ENCODE assay signal across 9 cellular contexts in the genomic region with DNA sequence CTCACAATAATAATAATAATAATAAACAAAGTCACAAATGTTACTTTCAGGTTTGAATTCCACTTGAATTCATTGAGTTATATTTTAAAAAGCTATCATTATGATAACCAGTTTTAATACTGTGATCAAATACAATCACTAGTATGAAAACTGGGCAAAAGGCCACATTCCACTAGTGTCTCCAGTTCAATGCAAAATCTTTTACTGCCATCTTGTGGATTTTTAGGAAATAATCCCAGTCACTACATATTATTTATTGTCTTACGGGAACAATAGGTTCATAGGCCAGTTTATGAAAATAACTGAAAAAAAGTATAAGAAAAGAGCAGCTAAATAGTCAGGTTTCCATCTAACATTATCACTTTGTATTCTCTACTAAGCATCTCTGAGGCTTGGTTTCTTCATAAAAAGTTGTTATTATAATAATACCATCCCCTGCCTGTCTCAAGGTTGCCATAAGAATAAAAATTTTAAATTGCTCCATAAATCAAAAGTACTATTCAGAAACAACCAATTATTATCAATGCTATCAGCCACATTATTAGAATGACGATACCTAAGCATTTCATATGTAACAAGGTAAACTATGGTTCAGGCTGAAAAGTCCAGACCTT.
DNase-seq lines count a peak whose midpoint lies in the region; ATAC-seq, FAIRE-seq and TF ChIP-seq lines count a peak whose summit lies in the region.
"Had no signal": no experiment of that assay in that cellular context is flagged by ENCODE, and none has a peak within 500 bp of the region (broad histone marks: within the 10 kb centered on the region; RNA-seq: fewer than 3 reads in every experiment).

No MANE protein-coding gene starts in this region.

- no peak overlapping the region for H3K27ac ChIP-seq in lung (ENCODE audit: low read depth in 1 of 2, low read length in 1 of 2)

- no peaks in the 10 kb centered on the region for H3K36me3 ChIP-seq in lung (ENCODE audit: control insufficient read depth in 2 of 2, insufficient read depth in 2 of 2, low read length in 2 of 2)

- DNase-seq in Daoy (ENCODE audit: low read depth), result peak; percentile 45
- peak; percentile 83 for DNase-seq in NCI-H69 (lab: John Stamatoyannopoulos, UW)
- DNase-seq in cerebellum (ENCODE audit: low spot score), result peak; percentile 63
- no peak for DNase-seq in lung (ENCODE audit: low spot score)
- no peak for DNase-seq in GM12892 (ENCODE audit: insufficient read length)
- no peak for DNase-seq in activated CD4-positive, alpha-beta T cell treated with anti-CD3 and anti-CD28 coated beads for 1 hour
- DNase-seq: activated B cell treated with CpG ODN at 0.5 μM for 24 hours had no signal

- ATAC-seq in HG02981 (IDR thresholded peaks at IDR 0.05; ENCODE audit: unreplicated experiment), result peak; percentile 42
- ATAC-seq in lung (ENCODE audit: insufficient read depth, low FRiP score), result peak; percentile 39
- ATAC-seq in activated CD4-positive, CD25-positive, alpha-beta regulatory T cell treated with anti-CD3 and anti-CD28 coated beads, Interleukin-2, amount 50 U/mL, for 24 hours, result no peak

- no peak for FAIRE-seq in GM12892 (lab: Jason Lieb, UNC)

- TF ChIP-seq CTCF in lung (IDR thresholded peaks at IDR 0.05; ENCODE audit: control extremely low read depth, extremely low read depth), result peak; percentile 39

- WGBS in lung, 2 donors, result 35 to 46% methylated on average over 2 of the region's 2 CpGs

- no peaks in the 10 kb centered on the region for H3K27me3 ChIP-seq in lung (ENCODE audit: control insufficient read depth, insufficient read depth)

- no peak for TF ChIP-seq POLR2A in GM12892 (IDR thresholded peaks at IDR 0.05; ENCODE audit: low read depth, low read length)

- no peaks in the 10 kb centered on the region for H3K4me1 ChIP-seq in lung (ENCODE audit: control insufficient read depth in 2 of 2, insufficient read depth in 2 of 2, low read length in 2 of 2)

- no peak overlapping the region for H3K4me3 ChIP-seq in lung

- no peaks in the 10 kb centered on the region for H3K9me3 ChIP-seq in lung (ENCODE audit: control insufficient read depth in 2 of 2, insufficient read depth in 1 of 2, low read length in 1 of 2)

Comparison
In these comparisons a context has a peak if more than half of its experiments do, and no peak if none do; other contexts are left out.
1. DNase-seq: peak in Daoy (single experiment), NCI-H69 (single experiment) and cerebellum (single experiment); none in lung (single experiment), GM12892 (single experiment) and activated CD4-positive, alpha-beta T cell treated with anti-CD3 and anti-CD28 coated beads for 1 hour (single experiment).
2. ATAC-seq: peak in HG02981 (single experiment) and lung (single experiment); none in activated CD4-positive, CD25-positive, alpha-beta regulatory T cell treated with anti-CD3 and anti-CD28 coated beads, Interleukin-2, amount 50 U/mL, for 24 hours (0 of 2).